Comparison of ENCODE assay signal across 8 cellular contexts in the genomic region with DNA sequence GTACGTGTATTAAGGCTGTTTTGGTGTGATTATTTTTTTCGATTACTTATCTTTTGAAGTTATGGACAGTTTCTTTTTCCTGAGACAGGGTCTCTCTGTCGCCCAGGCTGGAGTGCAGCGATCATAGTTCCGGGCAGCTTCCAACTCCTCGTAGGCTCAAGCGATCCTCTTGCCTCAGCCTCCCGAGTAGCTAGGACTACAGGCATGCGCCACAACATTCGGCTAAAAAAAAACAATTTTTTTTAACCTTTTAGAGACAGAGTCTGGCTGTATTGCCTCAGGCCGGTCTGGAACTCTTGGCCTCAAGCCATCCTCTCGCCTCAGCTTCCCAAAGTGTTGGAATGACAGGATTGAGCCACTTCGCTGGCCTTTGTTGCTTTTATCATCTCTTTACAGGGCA. TPM values are rescaled to one million over a fixed set of nuclear protein-coding genes. Genes with fewer than 3 reads are reported as not detected.
A peak's percentile ranks its signal among the peaks of the same experiment; 100 is the strongest.
DNase-seq lines count a peak whose midpoint lies in the region; ATAC-seq and TF ChIP-seq lines count a peak whose summit lies in the region.

No MANE protein-coding gene starts in this region.

- no peak for TF ChIP-seq CTCF in HFF-Myc (IDR thresholded peaks at IDR 0.05; ENCODE audit: low read depth, low read length, missing control alignments)
- no peak for TF ChIP-seq CTCF in WI38 (IDR thresholded peaks at IDR 0.05; ENCODE audit: low read depth, low read length)

- peaks cover 11% of the 10 kb centered on the region for H3K36me3 ChIP-seq in CD4-positive, CD25-positive, alpha-beta regulatory T cell (ENCODE audit: control insufficient read depth, insufficient read depth, low read length)
- peaks cover 7% of the 10 kb centered on the region for H3K36me3 ChIP-seq in skeletal muscle satellite cell (ENCODE audit: insufficient read depth, low read length)

- H3K4me1 Mint-ChIP-seq in CD4-positive, CD25-positive, alpha-beta regulatory T cell = peaks cover 28 to 58% (median 43%) of the 10 kb centered on the region in 4 donors

- no peaks in the 10 kb centered on the region for H3K9me3 ChIP-seq in CD4-positive, CD25-positive, alpha-beta regulatory T cell (ENCODE audit: control insufficient read depth in 2 of 2, low read length in 2 of 2)
- no peaks in the 10 kb centered on the region for H3K9me3 ChIP-seq in skeletal muscle satellite cell (replicated peaks; ENCODE audit: low read length)

- peaks cover 9% of the 10 kb centered on the region for H3K36me3 Mint-ChIP-seq in CD4-positive, CD25-positive, alpha-beta regulatory T cell

- H3K4me3 Mint-ChIP-seq in CD4-positive, CD25-positive, alpha-beta regulatory T cell = peak overlapping the region; percentile 90 to 100 (median 99)

- no peaks in the 10 kb centered on the region for H3K27me3 ChIP-seq in CD4-positive, CD25-positive, alpha-beta regulatory T cell (ENCODE audit: control insufficient read depth, insufficient read depth, low read length)
- H3K27me3 ChIP-seq in skeletal muscle satellite cell (ENCODE audit: control insufficient read depth, insufficient read depth, low read length) = no peaks in the 10 kb centered on the region

- H3K4me2 ChIP-seq in skeletal muscle satellite cell (ENCODE audit: low read length) = peak overlapping the region; percentile 82

- no peaks in the 10 kb centered on the region for H3K27me3 Mint-ChIP-seq in CD4-positive, CD25-positive, alpha-beta regulatory T cell

- no peak for DNase-seq in CD4-positive, CD25-positive, alpha-beta regulatory T cell
- DNase-seq in HFF-Myc (ENCODE audit: extremely low read depth, low read depth) (no peak), glomerular visceral epithelial cell (ENCODE audit: extremely low spot score) (peak; percentile 50), NCI-H1436 treated with DMSO at 0.1 percent for 48 hours (lab: John Stamatoyannopoulos, UW) (no peak)
- DNase-seq in activated CD4-positive, alpha-beta T cell treated with anti-CD3 and anti-CD28 coated beads, Interleukin-2, amount 50 U/mL, for 1 hour = no peak

- peak overlapping the region; percentile 87 for H3K9ac ChIP-seq in skeletal muscle satellite cell (ENCODE audit: low read depth, low read length)

- peak overlapping the region; percentile 96 to 100 (median 98) for H3K27ac Mint-ChIP-seq in CD4-positive, CD25-positive, alpha-beta regulatory T cell

- peak overlapping the region; percentile 99 for H3K4me3 ChIP-seq in CD4-positive, CD25-positive, alpha-beta regulatory T cell (ENCODE audit: low read depth, low read length)
- peak overlapping the region; percentile 82 for H3K4me3 ChIP-seq in HFF-Myc (replicated peaks; ENCODE audit: low read depth, low read length)
- H3K4me3 ChIP-seq in WI38 (ENCODE audit: low read depth, low read length) = peak overlapping the region; percentile 76
- H3K4me3 ChIP-seq in skeletal muscle satellite cell (ENCODE audit: low read length) = peak overlapping the region; percentile 84

- H3K27ac ChIP-seq in CD4-positive, CD25-positive, alpha-beta regulatory T cell (ENCODE audit: insufficient read depth, low read length, poor library complexity, severe bottlenecking) = peak overlapping the region; percentile 94

- no peaks in the 10 kb centered on the region for H3K9me3 Mint-ChIP-seq in CD4-positive, CD25-positive, alpha-beta regulatory T cell

- ATAC-seq in CD4-positive, CD25-positive, alpha-beta regulatory T cell (ENCODE audit: low read depth in 2 of 2) = no peak
- ATAC-seq in HG02870 (IDR thresholded peaks at IDR 0.05; ENCODE audit: unreplicated experiment) = no peak

- H3K4me1 ChIP-seq in CD4-positive, CD25-positive, alpha-beta regulatory T cell (ENCODE audit: control insufficient read depth, insufficient read depth, low read length, poor library complexity, severe bottlenecking) = peaks cover 22% of the 10 kb centered on the region
- H3K4me1 ChIP-seq in skeletal muscle satellite cell (ENCODE audit: control insufficient read depth, insufficient read depth, low read length) = peaks cover 17% of the 10 kb centered on the region

RNA-seq across cellular contexts. Expression of a gene that starts 0.9 kb away (rescaled TPM):
- 28.7 TPM for total RNA-seq in CD4-positive, CD25-positive, alpha-beta regulatory T cell
- polyA plus RNA-seq in CD4-positive, CD25-positive, alpha-beta regulatory T cell = 10 to 100 TPM; 73.2 to 83.0 (median 80.4) TPM
- total RNA-seq in skeletal muscle satellite cell (2012; rRNA removed) = 43.6 and 51.1 TPM in 2 replicates

RNA-seq across cellular contexts. Expression of a gene that starts 29.2 kb away (rescaled TPM):
- 19.9 TPM for total RNA-seq in CD4-positive, CD25-positive, alpha-beta regulatory T cell
- 10 to 100 TPM; 11.3 to 14.0 (median 12.4) TPM for polyA plus RNA-seq in CD4-positive, CD25-positive, alpha-beta regulatory T cell
- total RNA-seq in skeletal muscle satellite cell (2012; rRNA removed) = 17.7 and 21.6 TPM in 2 replicates
